10 cellular contexts compared by ENCODE assay signal in the genomic region with DNA sequence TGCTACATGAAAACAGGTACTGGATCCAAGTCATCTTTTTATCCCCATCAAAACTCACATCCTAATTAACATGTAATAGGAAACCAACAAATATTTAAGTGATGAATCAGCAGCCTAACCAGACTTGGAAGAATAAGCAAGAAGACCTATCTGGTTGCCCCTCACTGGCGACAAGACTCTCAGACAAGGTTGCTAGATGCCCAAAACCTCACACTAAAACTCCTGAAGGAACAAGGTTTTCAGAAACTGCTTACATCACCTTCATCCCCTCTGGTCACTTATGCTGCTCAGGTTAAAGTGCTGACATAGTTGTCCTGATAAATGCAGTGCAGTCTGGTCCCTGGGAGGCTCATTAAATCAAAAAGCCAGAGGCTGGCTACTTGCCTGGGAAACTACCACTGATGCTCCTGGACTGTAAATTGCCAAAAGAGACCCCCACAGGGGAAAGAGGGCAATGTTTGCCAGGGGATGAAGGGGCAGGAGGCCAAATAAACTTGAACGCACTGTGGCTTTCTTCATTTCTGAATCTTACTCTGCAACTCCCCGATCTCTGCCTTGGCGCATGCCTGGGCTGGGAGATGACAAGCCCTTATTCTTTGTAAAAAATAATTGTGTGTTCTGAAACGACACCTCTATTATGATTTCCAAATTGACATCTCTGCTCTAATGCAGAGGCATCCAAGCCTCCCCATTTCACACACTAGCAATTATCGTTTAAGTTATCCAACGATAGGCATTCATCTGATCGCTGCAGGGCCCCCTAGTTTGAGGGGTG.
DNase-seq lines count a peak whose midpoint lies in the region; ATAC-seq, FAIRE-seq and TF ChIP-seq lines count a peak whose summit lies in the region.
"Had no signal": no experiment of that assay in that cellular context is flagged by ENCODE, and none has a peak within 500 bp of the region (broad histone marks: within the 10 kb centered on the region; RNA-seq: fewer than 3 reads in every experiment).

No MANE protein-coding gene starts in this region.

- H3K36me3 ChIP-seq in HEK293 (ENCODE audit: control insufficient read depth in 2 of 2, insufficient read depth in 1 of 2, low read length in 2 of 2) (no peaks in the 10 kb centered on the region), neuronal stem cell (replicated peaks in 1 of 2; ENCODE audit: control insufficient read depth in 2 of 2, insufficient read depth in 2 of 2, low read length in 2 of 2) (no peaks in the 10 kb centered on the region)

- H2BK5ac ChIP-seq in neuronal stem cell (ENCODE audit: low read length) = no peak overlapping the region

- no peak overlapping the region for H4K91ac ChIP-seq in neuronal stem cell (ENCODE audit: low read depth, low read length, poor library complexity)

- H3K27ac ChIP-seq in A549 (no peak overlapping the region), HEK293 (ENCODE audit: extremely low read depth, low read depth, low read length) (peak overlapping the region; percentile 31; the same call in 1 of the 2 replicates), neuronal stem cell (replicated peaks; ENCODE audit: low read length) (no peak overlapping the region), right cardiac atrium (ENCODE audit: low read length) (no peak overlapping the region)

- no peak overlapping the region for H2AK5ac ChIP-seq in neuronal stem cell (ENCODE audit: low read depth, low read length)

- no peak overlapping the region for H3K9ac ChIP-seq in neuronal stem cell (ENCODE audit: low read depth, low read length, poor library complexity)

- no peak overlapping the region for H4K8ac ChIP-seq in neuronal stem cell (ENCODE audit: low read depth, low read length)

- H3K79me1 ChIP-seq in neuronal stem cell (ENCODE audit: low read depth, low read length) = no peaks in the 10 kb centered on the region

- intact Hi-C loops in right cardiac atrium (cut with DNase I) = no loop called here

- POLR2A ChIA-PET in A549 (lab: Yijun Ruan, JAX) = no interaction called here
- POLR2A ChIA-PET in HEK293 (lab: Yijun Ruan, JAX) = no interaction called here

- H2BK120ac ChIP-seq in neuronal stem cell (ENCODE audit: low read depth, low read length) = no peak overlapping the region

- no peaks in the 10 kb centered on the region for H3K27me3 ChIP-seq in neuronal stem cell (ENCODE audit: control insufficient read depth in 3 of 3, insufficient read depth in 3 of 3, low read depth in 1 of 3, low read length in 3 of 3)
- no peaks in the 10 kb centered on the region for H3K27me3 ChIP-seq in right cardiac atrium (ENCODE audit: control insufficient read depth, insufficient read depth)

- no peak for TF ChIP-seq CTCF in A549 (IDR thresholded peaks at IDR 0.05)
- TF ChIP-seq CTCF in HEK293 (tag by site-specific recombination; IDR thresholded peaks at IDR 0.05) = no peak
- TF ChIP-seq CTCF in fibroblast of the aortic adventitia (IDR thresholded peaks at IDR 0.05; ENCODE audit: insufficient read depth, low read length) = no peak
- no peak for TF ChIP-seq CTCF in omental fat pad (IDR thresholded peaks at IDR 0.05)

- H2BK12ac ChIP-seq in neuronal stem cell (ENCODE audit: low read length) = no peak overlapping the region

- H3K23ac ChIP-seq in neuronal stem cell (ENCODE audit: low read depth, low read length, poor library complexity) = no peak overlapping the region

- H3K14ac ChIP-seq in neuronal stem cell (ENCODE audit: low read length) = no peak overlapping the region

- no peak for TF ChIP-seq EP300 in A549 (IDR thresholded peaks at IDR 0.05)

- H3K4ac ChIP-seq in neuronal stem cell (ENCODE audit: low read length) = no peak overlapping the region

- CTCF ChIA-PET in A549 (lab: Yijun Ruan, JAX) (interaction anchor here (3.2 kb wide), 1 partner anchor 8 kb away, joined by 13 read pairs; no protein-coding TSS in a partner anchor), HEK293 (lab: Yijun Ruan, JAX) (interaction anchor here (0.6 to 1.1 kb wide), 3 partner anchors 8 to 132 kb away, joined by 3 to 9 read pairs (median 3); no protein-coding TSS in a partner anchor)

- WGBS in A549 (ENCODE audit: missing lambda C conversion rate) = 94% methylated on average over 8 of the region's 8 CpGs
- no CpG with 5 or more reads among the region's 8 CpGs for whole genome bisulfite sequencing in neuronal stem cell (ENCODE audit: extremely low coverage in 2 of 2, insufficient read length in 2 of 2, insufficient replicate concordance in 1 of 2), 2 donors
- 84% methylated on average over 8 of the region's 8 CpGs for WGBS in right cardiac atrium

- no peak for FAIRE-seq in A549 (lab: Jason Lieb, UNC)
- FAIRE-seq: kidney had no signal

- H3K4me3 ChIP-seq in A549 (no peak overlapping the region), HEK293 (ENCODE audit: low read depth, low read length) (no peak overlapping the region), fibroblast of the aortic adventitia (ENCODE audit: low read depth, low read length) (no peak overlapping the region), neuronal stem cell (ENCODE audit: low read length in 2 of 2) (no peak overlapping the region), right cardiac atrium (ENCODE audit: low read length) (no peak overlapping the region)

- no peak for TF ChIP-seq RAD21 in A549 (conservative IDR thresholded peaks at IDR 0.05 in 1 of 2, IDR thresholded peaks at IDR 0.05 in 1 of 2)

- no peak overlapping the region for H3K18ac ChIP-seq in neuronal stem cell (ENCODE audit: low read length)

- no peak overlapping the region for H2AFZ ChIP-seq in neuronal stem cell (ENCODE audit: low read length)

- H3K4me1 ChIP-seq in A549 (peaks cover 23% of the 10 kb centered on the region), HEK293 (ENCODE audit: control insufficient read depth, insufficient read depth, low read length) (peaks cover 4% of the 10 kb centered on the region), neuronal stem cell (ENCODE audit: control insufficient read depth in 2 of 2, insufficient read depth in 1 of 2, low read depth in 1 of 2, low read length in 2 of 2) (peaks cover 3 to 10% of the 10 kb centered on the region in 2 donors), right cardiac atrium (ENCODE audit: control insufficient read depth, insufficient read depth, low read length) (peaks cover 12% of the 10 kb centered on the region)

- no peak for TF ChIP-seq POLR2A in A549 (IDR thresholded peaks at IDR 0.05; ENCODE audit: low read length)

- H3K4me2 ChIP-seq in A549 (no peak overlapping the region), neuronal stem cell (ENCODE audit: insufficient read depth, low read length, poor library complexity, severe bottlenecking) (no peak overlapping the region)

- DNase-seq in A549 (ENCODE audit: low read depth in 1 of 2, low spot score in 1 of 2) (no peak), T1000 (lab: John Stamatoyannopoulos, UW) (peak; percentile 10), fibroblast of the aortic adventitia (ENCODE audit: low read depth) (peak; percentile 51), neuronal stem cell (ENCODE audit: low spot score) (no peak), Kasumi-1 (lab: John Stamatoyannopoulos, UW) (no peak), omental fat pad (ENCODE audit: low spot score) (no peak), right cardiac atrium (no peak)
- DNase-seq: kidney, T-helper 17 cell had no signal

- ATAC-seq in A549 (no peak), omental fat pad (ENCODE audit: low FRiP score) (no peak), right cardiac atrium (no peak)
- ATAC-seq: T-helper 17 cell had no signal

- H2BK15ac ChIP-seq in neuronal stem cell (ENCODE audit: low read length) = no peak overlapping the region

- H3K9me3 ChIP-seq in A549 = no peaks in the 10 kb centered on the region
- H3K9me3 ChIP-seq in HEK293 (ENCODE audit: control insufficient read depth, insufficient read depth, low read depth, low read length) = no peaks in the 10 kb centered on the region
- no peaks in the 10 kb centered on the region for H3K9me3 ChIP-seq in neuronal stem cell (replicated peaks in 1 of 2; ENCODE audit: control insufficient read depth in 2 of 2, insufficient read depth in 1 of 2, low read depth in 1 of 2, low read length in 2 of 2)
- no peaks in the 10 kb centered on the region for H3K9me3 ChIP-seq in right cardiac atrium (ENCODE audit: control insufficient read depth, low read length)

TF ChIP-seq in A549, 52 proteins besides CTCF, POLR2A, EP300 and RAD21 (continues in another document):
- TF ChIP-seq MAFK (IDR thresholded peaks at IDR 0.05; ENCODE audit: partially characterized antibody) = peak; percentile 49
- no peak for TF ChIP-seq JUNB (IDR thresholded peaks at IDR 0.05)
- TF ChIP-seq SREBF2 (IDR thresholded peaks at IDR 0.05) = no peak
- no peak for TF ChIP-seq TFCP2L1 (CRISPR knock-in tag; IDR thresholded peaks at IDR 0.05)
- no peak for TF ChIP-seq ZNF302 (CRISPR knock-in tag; IDR thresholded peaks at IDR 0.05)
- no peak for TF ChIP-seq ELK1 (IDR thresholded peaks at IDR 0.05; ENCODE audit: low read depth, low read length)

TF ChIP-seq in HEK293, 187 proteins besides CTCF, POLR2A, EP300 and RAD21 (continues in another document):
- TF ChIP-seq ZNF366 (tag by site-specific recombination; conservative IDR thresholded peaks at IDR 0.05) (peak; percentile 55), ZNF561 (tag by site-specific recombination; IDR thresholded peaks at IDR 0.05; ENCODE audit: borderline replicate concordance) (no peak), ZNF2 (tag by site-specific recombination; IDR thresholded peaks at IDR 0.05) (peak; percentile 99), ZNF544 (tag by site-specific recombination; IDR thresholded peaks at IDR 0.05) (no peak), TRIM28 (IDR thresholded peaks at IDR 0.05; ENCODE audit: borderline replicate concordance, low read length) (0 out of 2 replicates have a peak, but pooled peaks have one; percentile 23), PRDM1 (tag by site-specific recombination; IDR thresholded peaks at IDR 0.05) (no peak), ZEB2 (tag by site-specific recombination; IDR thresholded peaks at IDR 0.05) (0 out of 2 replicates have a peak, but pooled peaks have one; percentile 30)
- TF ChIP-seq, protein P1, sequence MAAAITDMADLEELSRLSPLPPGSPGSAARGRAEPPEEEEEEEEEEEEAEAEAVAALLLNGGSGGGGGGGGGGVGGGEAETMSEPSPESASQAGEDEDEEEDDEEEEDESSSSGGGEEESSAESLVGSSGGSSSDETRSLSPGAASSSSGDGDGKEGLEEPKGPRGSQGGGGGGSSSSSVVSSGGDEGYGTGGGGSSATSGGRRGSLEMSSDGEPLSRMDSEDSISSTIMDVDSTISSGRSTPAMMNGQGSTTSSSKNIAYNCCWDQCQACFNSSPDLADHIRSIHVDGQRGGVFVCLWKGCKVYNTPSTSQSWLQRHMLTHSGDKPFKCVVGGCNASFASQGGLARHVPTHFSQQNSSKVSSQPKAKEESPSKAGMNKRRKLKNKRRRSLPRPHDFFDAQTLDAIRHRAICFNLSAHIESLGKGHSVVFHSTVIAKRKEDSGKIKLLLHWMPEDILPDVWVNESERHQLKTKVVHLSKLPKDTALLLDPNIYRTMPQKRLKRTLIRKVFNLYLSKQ (tag by site-specific recombination; IDR thresholded peaks at IDR 0.05; ENCODE audit: borderline replicate concordance) = no peak

Comparison
In these comparisons a context has a peak if more than half of its experiments do, and no peak if none do; other contexts are left out.
1. DNase-seq: peak in T1000 (single experiment) and fibroblast of the aortic adventitia (single experiment); none in A549 (0 of 2), neuronal stem cell (single experiment), Kasumi-1 (0 of 2), omental fat pad (single experiment) and right cardiac atrium (0 of 3).